ENCODE assay signal across 1 cellular context in the genomic region with DNA sequence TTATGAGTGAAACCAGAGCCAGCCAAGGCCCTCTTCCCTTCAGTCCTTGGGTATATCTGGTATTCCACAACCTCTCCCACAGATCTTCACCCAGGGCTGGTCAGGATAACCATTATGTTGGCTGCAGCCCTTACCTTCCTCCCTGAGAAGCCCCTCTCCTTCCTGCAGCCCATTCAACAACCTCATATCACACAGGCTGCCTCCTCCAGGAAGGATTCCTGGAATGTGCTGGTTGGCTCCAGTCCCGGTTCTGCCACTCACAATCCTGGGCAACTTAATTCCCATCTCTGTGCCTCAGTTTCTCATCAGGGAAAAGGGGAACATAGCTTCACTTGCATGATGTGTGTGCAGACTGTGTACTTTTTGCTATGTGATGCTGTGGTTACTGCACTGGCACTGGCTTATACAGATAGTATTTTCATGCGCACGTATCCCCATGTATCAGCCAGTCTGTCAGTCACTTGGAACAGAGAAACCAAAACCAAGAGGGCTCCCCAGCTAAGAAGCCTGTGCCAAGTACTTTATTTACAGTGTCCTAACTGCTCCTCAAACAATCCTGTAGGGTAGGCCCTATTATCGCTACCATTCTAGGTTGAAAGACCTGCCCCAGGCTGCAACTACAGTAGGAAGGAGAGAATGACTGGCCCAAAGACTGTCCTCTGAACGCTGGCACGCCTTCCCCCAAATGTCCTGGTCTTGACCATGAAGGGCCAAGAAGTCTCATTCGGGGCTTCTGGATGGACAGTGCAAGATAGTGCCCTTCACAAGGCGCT.
TF ChIP-seq lines count a peak whose summit lies in the region.

No MANE protein-coding gene starts in this region.

TF ChIP-seq in K562, 482 proteins besides CTCF, POLR2A, EP300 and RAD21:
- TF ChIP-seq MYC (IDR thresholded peaks at IDR 0.05; ENCODE audit: low read depth, low read length) (no peak), MYC (CRISPR knock-in tag; IDR thresholded peaks at IDR 0.05; ENCODE audit: borderline replicate concordance, low read depth) (no peak), ZFP36 (IDR thresholded peaks at IDR 0.05; ENCODE audit: low read depth, low read length, partially characterized antibody) (peak; percentile 85), ZNF707 (CRISPR knock-in tag; conservative IDR thresholded peaks at IDR 0.05) (0 out of 2 replicates have a peak, but pooled peaks have one; percentile 8)
